10 cellular contexts compared by ENCODE assay signal in the genomic region with DNA sequence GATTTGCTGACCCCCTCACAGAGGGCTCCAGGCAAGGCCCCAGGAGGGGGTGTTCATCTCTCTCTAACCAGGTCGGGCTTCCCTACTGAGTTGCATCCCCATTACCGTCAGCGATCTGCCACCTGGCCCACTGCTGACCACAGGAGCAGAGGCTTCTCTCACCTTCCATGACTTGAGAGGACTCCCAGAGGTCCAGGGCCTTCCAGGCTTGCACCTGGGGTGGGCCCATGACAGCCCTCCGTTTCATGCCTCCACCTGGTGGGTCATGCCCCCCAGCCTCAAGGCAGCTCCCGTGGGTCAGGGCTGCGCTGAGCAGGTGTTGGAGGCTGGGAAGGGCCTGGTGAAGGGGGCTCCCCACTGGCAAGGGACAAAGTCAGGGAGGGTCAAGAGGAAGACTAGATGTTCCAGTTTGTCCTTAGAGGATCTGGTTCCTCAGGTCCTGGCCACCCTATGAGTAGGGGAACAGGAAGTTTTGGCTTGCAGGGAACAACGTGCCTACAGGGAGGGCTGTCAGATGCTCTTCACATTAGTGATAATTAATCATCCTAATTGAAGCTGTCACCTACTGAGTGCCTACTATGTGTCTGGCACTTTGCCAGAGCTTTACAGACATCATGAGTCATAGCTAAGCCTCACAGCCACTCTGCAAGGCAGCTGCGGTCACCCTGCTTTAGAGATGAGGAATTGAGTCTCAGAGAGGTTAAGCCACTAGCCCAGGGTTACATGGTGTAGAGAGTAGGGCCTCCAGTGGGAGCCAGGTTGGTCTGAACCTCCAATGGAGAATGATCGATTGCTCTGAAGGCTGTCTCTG. TPM values are rescaled to one million over a fixed set of nuclear protein-coding genes. Genes with fewer than 3 reads are reported as not detected.
A peak's percentile ranks its signal among the peaks of the same experiment; 100 is the strongest.
DNase-seq lines count a peak whose midpoint lies in the region; ATAC-seq and TF ChIP-seq lines count a peak whose summit lies in the region.
"Had no signal": no experiment of that assay in that cellular context is flagged by ENCODE, and none has a peak within 500 bp of the region (broad histone marks: within the 10 kb centered on the region; RNA-seq: fewer than 3 reads in every experiment).

No MANE protein-coding gene starts in this region.

- H3K36me3 Mint-ChIP-seq in T-helper 17 cell (ENCODE audit: low read depth) (no peaks in the 10 kb centered on the region), type B pancreatic cell (no peaks in the 10 kb centered on the region)
- H3K36me3 Mint-ChIP-seq in natural killer cell treated with Interleukin-12 subunit alpha and Interleukin-12 subunit beta and Interleukin-15 and Interleukin-18, amount 100 ng/mL, for 72 hours = no peaks in the 10 kb centered on the region

- H3K27ac Mint-ChIP-seq in T-helper 17 cell (no peak overlapping the region), type B pancreatic cell (no peak overlapping the region)
- H3K27ac Mint-ChIP-seq in natural killer cell treated with Interleukin-12 subunit alpha and Interleukin-12 subunit beta and Interleukin-15 and Interleukin-18, amount 100 ng/mL, for 72 hours = peak overlapping the region in 1 of 2 donors; percentile 50

- peak; percentile 10 for DNase-seq in NCI-H146 (lab: John Stamatoyannopoulos, UW)
- no peak for DNase-seq in NCI-H146 treated with DMSO at 0.1 percent for 48 hours (lab: John Stamatoyannopoulos, UW; ENCODE audit: unreplicated experiment)
- DNase-seq in T-helper 17 cell = no peak
- no peak for DNase-seq in natural killer cell treated with Interleukin-12 subunit alpha and Interleukin-12 subunit beta and Interleukin-15 and Interleukin-18, amount 100 ng/mL, for 72 hours (ENCODE audit: low spot score)
- no peak for DNase-seq in type B pancreatic cell (ENCODE audit: extremely low spot score, unreplicated experiment)
- no peak for DNase-seq in GM19240 (ENCODE audit: insufficient read length, low spot score)
- no peak for DNase-seq in NCI-H1048 (lab: John Stamatoyannopoulos, UW)
- DNase-seq: activated effector memory CD4-positive, alpha-beta T cell treated with anti-CD3 and anti-CD28 coated beads, Interleukin-2, amount 50 U/mL, for 16 hours had no signal

- peaks cover 7% of the 10 kb centered on the region for H3K4me1 Mint-ChIP-seq in T-helper 17 cell
- peaks cover 11 to 17% of the 10 kb centered on the region in 2 donors for H3K4me1 Mint-ChIP-seq in natural killer cell treated with Interleukin-12 subunit alpha and Interleukin-12 subunit beta and Interleukin-15 and Interleukin-18, amount 100 ng/mL, for 72 hours (ENCODE audit: low read depth in 2 of 2)
- peaks cover 16% of the 10 kb centered on the region for H3K4me1 Mint-ChIP-seq in type B pancreatic cell (ENCODE audit: unreplicated experiment)

- no peaks in the 10 kb centered on the region for H3K9me3 Mint-ChIP-seq in natural killer cell treated with Interleukin-12 subunit alpha and Interleukin-12 subunit beta and Interleukin-15 and Interleukin-18, amount 100 ng/mL, for 72 hours
- H3K9me3 Mint-ChIP-seq in type B pancreatic cell = no peaks in the 10 kb centered on the region

- no peaks in the 10 kb centered on the region for H3K9me3 ChIP-seq in T-helper 17 cell (ENCODE audit: control insufficient read depth, low read length, poor library complexity, severe bottlenecking)
- H3K9me3 ChIP-seq: thoracic aorta had no signal

- H3K27me3 Mint-ChIP-seq in T-helper 17 cell (no peaks in the 10 kb centered on the region), type B pancreatic cell (no peaks in the 10 kb centered on the region)
- no peaks in the 10 kb centered on the region for H3K27me3 Mint-ChIP-seq in natural killer cell treated with Interleukin-12 subunit alpha and Interleukin-12 subunit beta and Interleukin-15 and Interleukin-18, amount 100 ng/mL, for 72 hours

- H3K4me3 Mint-ChIP-seq in T-helper 17 cell = no peak overlapping the region
- no peak overlapping the region for H3K4me3 Mint-ChIP-seq in natural killer cell treated with Interleukin-12 subunit alpha and Interleukin-12 subunit beta and Interleukin-15 and Interleukin-18, amount 100 ng/mL, for 72 hours
- H3K4me3 Mint-ChIP-seq in type B pancreatic cell = no peak overlapping the region

- peak; percentile 51 for ATAC-seq in HG03025 (IDR thresholded peaks at IDR 0.05; ENCODE audit: low FRiP score, unreplicated experiment)
- peak; percentile 51 for ATAC-seq in T-helper 17 cell
- peak; percentile 45 to 92 for ATAC-seq in natural killer cell treated with Interleukin-12 subunit alpha and Interleukin-12 subunit beta and Interleukin-15 and Interleukin-18, amount 100 ng/mL, for 72 hours

- no peak for TF ChIP-seq CTCF in type B pancreatic cell (conservative IDR thresholded peaks at IDR 0.05)

RNA-seq across cellular contexts. Expression of gene NFKBIA, which starts 13.8 kb away (rescaled TPM):
- total RNA-seq in T-helper 17 cell = 1,000 to 10,000 TPM; 1,744 to 1,805 TPM
- total RNA-seq in natural killer cell treated with Interleukin-12 subunit alpha and Interleukin-12 subunit beta and Interleukin-15 and Interleukin-18, amount 100 ng/mL, for 72 hours = 1,000 to 10,000 TPM; 1,092 to 1,804 TPM
- total RNA-seq in type B pancreatic cell (ENCODE audit: low replicate concordance) = 63.4 and 132 TPM in 2 replicates
